Comparison of ENCODE assay signal across 2 cellular contexts in genomic region chr15:40233727-40234577, GRCh38.
TF ChIP-seq lines count a peak whose summit lies in the region.

No MANE protein-coding gene starts in this region.

TF ChIP-seq in GM23338, 12 proteins besides CTCF, POLR2A, EP300 and RAD21:
- no peak for TF ChIP-seq REST (IDR thresholded peaks at IDR 0.05; ENCODE audit: unreplicated experiment)
- TF ChIP-seq ZNF462 (CRISPR knock-in tag; IDR thresholded peaks at IDR 0.05): no peak
- no peak for TF ChIP-seq NANOG (IDR thresholded peaks at IDR 0.05; ENCODE audit: borderline replicate concordance)
- TF ChIP-seq ZNF114 (CRISPR knock-in tag; IDR thresholded peaks at IDR 0.05): no peak
- no peak for TF ChIP-seq JUNB (IDR thresholded peaks at IDR 0.05; ENCODE audit: unreplicated experiment)
- no peak for TF ChIP-seq POLR2AphosphoS5 (IDR thresholded peaks at IDR 0.05; ENCODE audit: low read depth)
- no peak for TF ChIP-seq CREB1 (CRISPR knock-in tag; IDR thresholded peaks at IDR 0.05; ENCODE audit: low read depth)
- TF ChIP-seq EZH2phosphoT487 (IDR thresholded peaks at IDR 0.05; ENCODE audit: unreplicated experiment): no peak
- no peak for TF ChIP-seq EZH2 (IDR thresholded peaks at IDR 0.05; ENCODE audit: low read depth, unreplicated experiment)
- no peak for TF ChIP-seq ZNF331 (CRISPR knock-in tag; IDR thresholded peaks at IDR 0.05; ENCODE audit: low read depth)
- no peak for TF ChIP-seq STAT1 (IDR thresholded peaks at IDR 0.05; ENCODE audit: unreplicated experiment)

TF ChIP-seq in H1, 55 proteins besides CTCF, POLR2A, EP300 and RAD21:
- no peak for TF ChIP-seq PHF8 (conservative IDR thresholded peaks at IDR 0.05; ENCODE audit: low read depth, low read length)
- TF ChIP-seq ATF3 (IDR thresholded peaks at IDR 0.05; ENCODE audit: insufficient read depth, low read depth, low read length): no peak
- no peak for TF ChIP-seq KDM5A (IDR thresholded peaks at IDR 0.05; ENCODE audit: low read length)
- no peak for TF ChIP-seq CBX8 (IDR thresholded peaks at IDR 0.05; ENCODE audit: borderline replicate concordance, low read depth, low read length)
- no peak for TF ChIP-seq RBBP5 (IDR thresholded peaks at IDR 0.05; ENCODE audit: borderline replicate concordance, low read depth, low read length)
